Comparison of ENCODE assay signal across 1 cellular context in the genomic region with DNA sequence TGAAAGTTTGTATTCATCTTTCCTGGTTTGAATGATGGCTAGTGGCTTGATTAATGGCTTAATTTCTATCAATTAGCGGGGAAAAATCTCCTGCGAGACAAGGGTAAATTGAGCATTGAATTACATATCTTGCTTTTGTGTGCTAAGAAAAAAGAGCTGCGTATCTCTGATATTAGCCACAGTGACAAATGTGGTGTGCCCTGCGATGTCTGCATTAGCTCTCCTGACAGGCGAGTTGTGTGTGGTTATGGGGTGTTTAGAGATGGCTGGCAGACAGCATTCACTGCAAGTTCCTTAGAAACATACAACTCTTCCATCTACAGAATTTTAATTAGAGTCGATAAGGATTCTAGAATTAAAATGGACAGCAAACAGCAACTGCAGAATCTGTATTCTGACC.
TF ChIP-seq lines count a peak whose summit lies in the region.

No MANE protein-coding gene starts in this region.

TF ChIP-seq in SK-N-SH, 30 proteins besides CTCF, POLR2A, EP300 and RAD21 (continued from another document):
- TF ChIP-seq, protein P1, sequence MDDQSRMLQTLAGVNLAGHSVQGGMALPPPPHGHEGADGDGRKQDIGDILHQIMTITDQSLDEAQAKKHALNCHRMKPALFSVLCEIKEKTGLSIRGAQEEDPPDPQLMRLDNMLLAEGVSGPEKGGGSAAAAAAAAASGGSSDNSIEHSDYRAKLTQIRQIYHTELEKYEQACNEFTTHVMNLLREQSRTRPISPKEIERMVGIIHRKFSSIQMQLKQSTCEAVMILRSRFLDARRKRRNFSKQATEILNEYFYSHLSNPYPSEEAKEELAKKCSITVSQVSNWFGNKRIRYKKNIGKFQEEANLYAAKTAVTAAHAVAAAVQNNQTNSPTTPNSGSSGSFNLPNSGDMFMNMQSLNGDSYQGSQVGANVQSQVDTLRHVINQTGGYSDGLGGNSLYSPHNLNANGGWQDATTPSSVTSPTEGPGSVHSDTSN (IDR thresholded peaks at IDR 0.05) = no peak
- TF ChIP-seq, protein P2, sequence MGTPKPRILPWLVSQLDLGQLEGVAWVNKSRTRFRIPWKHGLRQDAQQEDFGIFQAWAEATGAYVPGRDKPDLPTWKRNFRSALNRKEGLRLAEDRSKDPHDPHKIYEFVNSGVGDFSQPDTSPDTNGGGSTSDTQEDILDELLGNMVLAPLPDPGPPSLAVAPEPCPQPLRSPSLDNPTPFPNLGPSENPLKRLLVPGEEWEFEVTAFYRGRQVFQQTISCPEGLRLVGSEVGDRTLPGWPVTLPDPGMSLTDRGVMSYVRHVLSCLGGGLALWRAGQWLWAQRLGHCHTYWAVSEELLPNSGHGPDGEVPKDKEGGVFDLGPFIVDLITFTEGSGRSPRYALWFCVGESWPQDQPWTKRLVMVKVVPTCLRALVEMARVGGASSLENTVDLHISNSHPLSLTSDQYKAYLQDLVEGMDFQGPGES (IDR thresholded peaks at IDR 0.05; ENCODE audit: low read depth, low read length) = no peak
- TF ChIP-seq, protein P3, sequence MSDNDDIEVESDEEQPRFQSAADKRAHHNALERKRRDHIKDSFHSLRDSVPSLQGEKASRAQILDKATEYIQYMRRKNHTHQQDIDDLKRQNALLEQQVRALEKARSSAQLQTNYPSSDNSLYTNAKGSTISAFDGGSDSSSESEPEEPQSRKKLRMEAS (IDR thresholded peaks at IDR 0.05; ENCODE audit: low read depth) = no peak
- TF ChIP-seq RCOR1 (IDR thresholded peaks at IDR 0.05; ENCODE audit: low read length) (peak; percentile 70), MXI1 (IDR thresholded peaks at IDR 0.05; ENCODE audit: low read depth, low read length) (peak; percentile 67; the same call in 1 of the 2 replicates), FOXJ3 (CRISPR knock-in tag; IDR thresholded peaks at IDR 0.05) (peak; percentile 56; the same call in 1 of the 2 replicates), EZH2phosphoT487 (IDR thresholded peaks at IDR 0.05; ENCODE audit: borderline replicate concordance, low read depth) (no peak), CHD2 (IDR thresholded peaks at IDR 0.05; ENCODE audit: low read length, partially characterized antibody) (peak; percentile 64), GATA2 (CRISPR knock-in tag; IDR thresholded peaks at IDR 0.05) (peak; percentile 76)
- TF ChIP-seq, protein P4, sequence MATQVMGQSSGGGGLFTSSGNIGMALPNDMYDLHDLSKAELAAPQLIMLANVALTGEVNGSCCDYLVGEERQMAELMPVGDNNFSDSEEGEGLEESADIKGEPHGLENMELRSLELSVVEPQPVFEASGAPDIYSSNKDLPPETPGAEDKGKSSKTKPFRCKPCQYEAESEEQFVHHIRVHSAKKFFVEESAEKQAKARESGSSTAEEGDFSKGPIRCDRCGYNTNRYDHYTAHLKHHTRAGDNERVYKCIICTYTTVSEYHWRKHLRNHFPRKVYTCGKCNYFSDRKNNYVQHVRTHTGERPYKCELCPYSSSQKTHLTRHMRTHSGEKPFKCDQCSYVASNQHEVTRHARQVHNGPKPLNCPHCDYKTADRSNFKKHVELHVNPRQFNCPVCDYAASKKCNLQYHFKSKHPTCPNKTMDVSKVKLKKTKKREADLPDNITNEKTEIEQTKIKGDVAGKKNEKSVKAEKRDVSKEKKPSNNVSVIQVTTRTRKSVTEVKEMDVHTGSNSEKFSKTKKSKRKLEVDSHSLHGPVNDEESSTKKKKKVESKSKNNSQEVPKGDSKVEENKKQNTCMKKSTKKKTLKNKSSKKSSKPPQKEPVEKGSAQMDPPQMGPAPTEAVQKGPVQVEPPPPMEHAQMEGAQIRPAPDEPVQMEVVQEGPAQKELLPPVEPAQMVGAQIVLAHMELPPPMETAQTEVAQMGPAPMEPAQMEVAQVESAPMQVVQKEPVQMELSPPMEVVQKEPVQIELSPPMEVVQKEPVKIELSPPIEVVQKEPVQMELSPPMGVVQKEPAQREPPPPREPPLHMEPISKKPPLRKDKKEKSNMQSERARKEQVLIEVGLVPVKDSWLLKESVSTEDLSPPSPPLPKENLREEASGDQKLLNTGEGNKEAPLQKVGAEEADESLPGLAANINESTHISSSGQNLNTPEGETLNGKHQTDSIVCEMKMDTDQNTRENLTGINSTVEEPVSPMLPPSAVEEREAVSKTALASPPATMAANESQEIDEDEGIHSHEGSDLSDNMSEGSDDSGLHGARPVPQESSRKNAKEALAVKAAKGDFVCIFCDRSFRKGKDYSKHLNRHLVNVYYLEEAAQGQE (IDR thresholded peaks at IDR 0.05; ENCODE audit: low read depth, low read length) = no peak
- TF ChIP-seq, protein P5, sequence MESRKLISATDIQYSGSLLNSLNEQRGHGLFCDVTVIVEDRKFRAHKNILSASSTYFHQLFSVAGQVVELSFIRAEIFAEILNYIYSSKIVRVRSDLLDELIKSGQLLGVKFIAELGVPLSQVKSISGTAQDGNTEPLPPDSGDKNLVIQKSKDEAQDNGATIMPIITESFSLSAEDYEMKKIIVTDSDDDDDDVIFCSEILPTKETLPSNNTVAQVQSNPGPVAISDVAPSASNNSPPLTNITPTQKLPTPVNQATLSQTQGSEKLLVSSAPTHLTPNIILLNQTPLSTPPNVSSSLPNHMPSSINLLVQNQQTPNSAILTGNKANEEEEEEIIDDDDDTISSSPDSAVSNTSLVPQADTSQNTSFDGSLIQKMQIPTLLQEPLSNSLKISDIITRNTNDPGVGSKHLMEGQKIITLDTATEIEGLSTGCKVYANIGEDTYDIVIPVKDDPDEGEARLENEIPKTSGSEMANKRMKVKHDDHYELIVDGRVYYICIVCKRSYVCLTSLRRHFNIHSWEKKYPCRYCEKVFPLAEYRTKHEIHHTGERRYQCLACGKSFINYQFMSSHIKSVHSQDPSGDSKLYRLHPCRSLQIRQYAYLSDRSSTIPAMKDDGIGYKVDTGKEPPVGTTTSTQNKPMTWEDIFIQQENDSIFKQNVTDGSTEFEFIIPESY (IDR thresholded peaks at IDR 0.05; ENCODE audit: borderline replicate concordance, low read depth) = no peak
